In genomic region chr12:86698581-86698980, GRCh38 we compare ENCODE assay signal across 19 cellular contexts.
A peak's percentile ranks its signal among the peaks of the same experiment; 100 is the strongest.
DNase-seq lines count a peak whose midpoint lies in the region; ATAC-seq and TF ChIP-seq lines count a peak whose summit lies in the region.
"Had no signal": no experiment of that assay in that cellular context is flagged by ENCODE, and none has a peak within 500 bp of the region (broad histone marks: within the 10 kb centered on the region; RNA-seq: fewer than 3 reads in every experiment).

No MANE protein-coding gene starts in this region.

- H4K5ac ChIP-seq in IMR-90 (ENCODE audit: low read depth, low read length), result no peak overlapping the region

- H3K9me3 ChIP-seq in IMR-90 (ENCODE audit: control insufficient read depth, insufficient read depth, low read length) (no peaks in the 10 kb centered on the region), transverse colon (no peaks in the 10 kb centered on the region)
- H3K9me3 ChIP-seq: Peyer's patch, prostate gland had no signal

- H3K27me3 ChIP-seq in IMR-90 (ENCODE audit: control insufficient read depth, insufficient read depth, low read length) (no peaks in the 10 kb centered on the region), transverse colon (no peaks in the 10 kb centered on the region)
- H3K27me3 ChIP-seq: cardiac muscle cell, Peyer's patch had no signal

- no peaks in the 10 kb centered on the region for H3K4me1 ChIP-seq in IMR-90 (ENCODE audit: control insufficient read depth, insufficient read depth, low read length)
- H3K4me1 ChIP-seq in transverse colon, result no peaks in the 10 kb centered on the region
- H3K4me1 ChIP-seq: left ventricle myocardium inferior, Peyer's patch, prostate gland had no signal

- no peak for TF ChIP-seq RAD21 in IMR-90 (IDR thresholded peaks at IDR 0.05; ENCODE audit: low read length)

- POLR2A ChIA-PET in AG04449 (lab: Yijun Ruan, JAX) (interaction anchor here (0.6 kb wide), 1 partner anchor 1083 kb away, joined by 3 read pairs; no protein-coding TSS in a partner anchor), IMR-90 (lab: Charles Lee; ENCODE audit: unreplicated experiment) (no interaction called here)

- ATAC-seq in IMR-90 (ENCODE audit: low read depth) (peak; percentile 67), GM19035 (IDR thresholded peaks at IDR 0.05; ENCODE audit: unreplicated experiment) (no peak), GM19467 (IDR thresholded peaks at IDR 0.05; ENCODE audit: unreplicated experiment) (no peak)
- ATAC-seq: CD8-positive, alpha-beta T cell; esophagus mucosa had no signal

- no peak overlapping the region for H2BK120ac ChIP-seq in IMR-90 (ENCODE audit: low read depth, low read length)

- H2AFZ ChIP-seq in IMR-90 (replicated peaks; ENCODE audit: low read length, poor library complexity), result no peak overlapping the region

- H3K79me1 ChIP-seq in IMR-90 (ENCODE audit: low read depth in 1 of 2, low read length in 2 of 2), result no peaks in the 10 kb centered on the region

- H3K9ac ChIP-seq in IMR-90 (ENCODE audit: low read depth, low read length), result no peak overlapping the region

- peak overlapping the region; percentile 28; the same call in 1 of the 2 replicates for H3K4me2 ChIP-seq in IMR-90 (ENCODE audit: low read depth, low read length)

- no peaks in the 10 kb centered on the region for H4K20me1 ChIP-seq in IMR-90 (ENCODE audit: insufficient read depth, low read length)

- H2AK5ac ChIP-seq in IMR-90 (ENCODE audit: low read depth, low read length), result no peak overlapping the region

- H2BK15ac ChIP-seq in IMR-90 (ENCODE audit: low read depth, low read length), result no peak overlapping the region

- H2AK9ac ChIP-seq in IMR-90 (replicated peaks; ENCODE audit: low read depth, low read length, poor library complexity), result no peak overlapping the region

- H4K91ac ChIP-seq in IMR-90 (ENCODE audit: insufficient read depth, low read depth, low read length), result 0 out of 2 replicates have a peak overlapping the region, but pooled peaks have one; percentile 32

- WGBS in IMR-90 (ENCODE audit: extremely low coverage in 2 of 2, insufficient read length in 1 of 2), 2 experiments, result no CpG with 5 or more reads among the region's 2 CpGs
- 0 to 62% methylated on average over 1 to 2 of the region's 2 CpGs for WGBS in transverse colon (ENCODE audit: low coverage in 1 of 2), 2 donors

- no peak overlapping the region for H3K18ac ChIP-seq in IMR-90 (ENCODE audit: low read depth, low read length)

- dilution Hi-C loops in IMR-90 (cut with HindIII; ENCODE audit: low sequenced_read_pairs, unreplicated experiment), result no loop called here

- intact Hi-C loops in IMR-90 (cut with micrococcal nuclease), result no loop called here
- intact Hi-C loops in transverse colon (cut with DNase I; ENCODE audit: low total_unique reads), result no loop called here

- no TSS peak for BruUV-seq in IMR-90 (replicated peaks; lab: Mats Ljungman, UMichigan)

- CTCF ChIA-PET in AG04449 (lab: Yijun Ruan, JAX), result no interaction called here
- CTCF ChIA-PET in IMR-90 (lab: Yijun Ruan, JAX), result no interaction called here

- peak; percentile 66 for DNase-seq in AG04449 (ENCODE audit: low read depth, low spot score)
- DNase-seq in IMR-90, result peak; percentile 42
- peak; percentile 70 for DNase-seq in choroid plexus epithelial cell (ENCODE audit: low read depth)
- DNase-seq in myocyte (ENCODE audit: low read depth), result peak; percentile 38
- no peak for DNase-seq in NCI-H524 (lab: John Stamatoyannopoulos, UW)
- no peak for DNase-seq in transverse colon
- DNase-seq: activated naive CD4-positive, alpha-beta T cell treated with anti-CD3 and anti-CD28 coated beads, Interleukin-2, amount 50 U/mL, for 16 hours; activated T-cell treated with anti-CD3 and anti-CD28 coated beads, Interleukin-2, amount 50 U/mL, for 1 hour; CD8-positive, alpha-beta T cell; HFFc6; Kasumi-1; left ventricle myocardium inferior; Peyer's patch; stimulated activated naive CD4-positive, alpha-beta T cell had no signal

- H3K36me3 ChIP-seq in IMR-90 (ENCODE audit: control insufficient read depth, insufficient read depth, low read length) (no peaks in the 10 kb centered on the region), transverse colon (no peaks in the 10 kb centered on the region)
- H3K36me3 ChIP-seq: cardiac muscle cell, left ventricle myocardium inferior, Peyer's patch, prostate gland had no signal

- no peak overlapping the region for H4K8ac ChIP-seq in IMR-90 (ENCODE audit: low read depth in 2 of 2, low read length in 2 of 2)

- in situ Hi-C loops in IMR-90 (cut with MboI; ENCODE audit: low sequenced_read_pairs) (no loop called here), transverse colon (cut with MboI; ENCODE audit: low pct_ligation_motif_present in 1 of 4, low pct_unique_long_range_greater_than_20kb in 1 of 4, low sequenced_read_pairs in 3 of 4) (no loop called here)

- H3K23ac ChIP-seq in IMR-90 (ENCODE audit: low read depth, low read length), result no peak overlapping the region; the same call in 1 of the 2 replicates

- H3K4me3 ChIP-seq in AG04449 (ENCODE audit: low read depth, low read length), result no peak overlapping the region
- no peak overlapping the region for H3K4me3 ChIP-seq in IMR-90 (ENCODE audit: insufficient read depth, low read depth, low read length)
- H3K4me3 ChIP-seq in choroid plexus epithelial cell (ENCODE audit: low read depth, low read length), result no peak overlapping the region
- H3K4me3 ChIP-seq in transverse colon, result no peak overlapping the region
- H3K4me3 ChIP-seq: cardiac muscle cell, left ventricle myocardium inferior, Peyer's patch, prostate gland had no signal

- no peaks in the 10 kb centered on the region for H3K9me1 ChIP-seq in IMR-90 (ENCODE audit: insufficient read depth, low read length)

- H3K27ac ChIP-seq in IMR-90 (ENCODE audit: insufficient read depth, low read length) (no peak overlapping the region), transverse colon (no peak overlapping the region)
- H3K27ac ChIP-seq: cardiac muscle cell, left ventricle myocardium inferior, Peyer's patch, prostate gland had no signal

- H3K4ac ChIP-seq in IMR-90 (ENCODE audit: low read depth, low read length), result no peak overlapping the region

- TF ChIP-seq POLR2A in IMR-90 (IDR thresholded peaks at IDR 0.05; ENCODE audit: low read depth, low read length), result no peak
- no peak for TF ChIP-seq POLR2A in transverse colon (IDR thresholded peaks at IDR 0.05)

- H2BK20ac ChIP-seq in IMR-90 (ENCODE audit: low read depth, low read length), result 0 out of 2 replicates have a peak overlapping the region, but pooled peaks have one; percentile 39

- TF ChIP-seq CTCF in AG04449 (IDR thresholded peaks at IDR 0.05; ENCODE audit: insufficient read depth, low read length, missing control alignments) (no peak), IMR-90 (conservative IDR thresholded peaks at IDR 0.05; ENCODE audit: low read depth, low read length) (no peak), choroid plexus epithelial cell (conservative IDR thresholded peaks at IDR 0.05; ENCODE audit: low read depth, low read length) (no peak), transverse colon (IDR thresholded peaks at IDR 0.05) (no peak)

- H2BK5ac ChIP-seq in IMR-90 (ENCODE audit: low read depth, low read length, poor library complexity, severe bottlenecking), result no peak overlapping the region

- no peak overlapping the region for H3K56ac ChIP-seq in IMR-90 (ENCODE audit: extremely low read depth, insufficient read depth, low read length)

- TF ChIP-seq EP300 in transverse colon (IDR thresholded peaks at IDR 0.05; ENCODE audit: low read depth), result no peak

- no peak overlapping the region for H3K14ac ChIP-seq in IMR-90 (replicated peaks; ENCODE audit: low read depth, low read length)

TF ChIP-seq in IMR-90, 13 proteins besides CTCF, POLR2A, EP300 and RAD21:
- TF ChIP-seq MAZ (IDR thresholded peaks at IDR 0.05; ENCODE audit: borderline replicate concordance, low read depth, low read length) (0 out of 2 replicates have a peak, but pooled peaks have one; percentile 11), FOS (IDR thresholded peaks at IDR 0.05; ENCODE audit: low read depth, low read length) (no peak)

Comparison
In these comparisons a context has a peak if more than half of its experiments do, and no peak if none do; other contexts are left out.
1. DNase-seq: peak in AG04449 (single experiment), IMR-90 (single experiment), choroid plexus epithelial cell (single experiment) and myocyte (single experiment); none in NCI-H524 (0 of 2) and transverse colon (single experiment).